ENCODE assay signal across 15 cellular contexts in genomic region chr6:145212807-145213206, GRCh38.
DNase-seq lines count a peak whose midpoint lies in the region; ATAC-seq and TF ChIP-seq lines count a peak whose summit lies in the region.
"Had no signal": no experiment of that assay in that cellular context is flagged by ENCODE, and none has a peak within 500 bp of the region (broad histone marks: within the 10 kb centered on the region; RNA-seq: fewer than 3 reads in every experiment).

No MANE protein-coding gene starts in this region.

- H3K36me3 ChIP-seq in parathyroid adenoma (ENCODE audit: control insufficient read depth, insufficient read depth, low read length) = no peaks in the 10 kb centered on the region
- H3K36me3 ChIP-seq in aorta (ENCODE audit: control insufficient read depth in 1 of 2, insufficient read depth in 2 of 2, low read length in 1 of 2) = no peaks in the 10 kb centered on the region
- H3K36me3 ChIP-seq in esophagus squamous epithelium = no peaks in the 10 kb centered on the region
- H3K36me3 ChIP-seq: stomach had no signal

- no peak for TF ChIP-seq POLR2A in esophagus squamous epithelium (IDR thresholded peaks at IDR 0.05)

- no peaks in the 10 kb centered on the region for H3K79me2 ChIP-seq in parathyroid adenoma

- intact Hi-C loops in aorta (cut with DNase I) (no loop called here), esophagus squamous epithelium (cut with DNase I) (no loop called here)

- H3K27ac ChIP-seq in parathyroid adenoma (no peak overlapping the region), aorta (ENCODE audit: low read depth in 1 of 2, low read length in 2 of 2) (no peak overlapping the region), esophagus squamous epithelium (no peak overlapping the region)
- H3K27ac ChIP-seq: stomach had no signal

- DNase-seq in aorta (no peak), AG08396 (ENCODE audit: low spot score) (no peak), esophagus squamous epithelium (lab: John Stamatoyannopoulos, UW) (no peak)
- DNase-seq: activated CD8-positive, alpha-beta T cell treated with anti-CD3 and anti-CD28 coated beads, Interleukin-2, amount 10 ng/mL, durations not matched to agents 7 days and 5 days; activated naive CD4-positive, alpha-beta T cell treated with anti-CD3 and anti-CD28 coated beads for 36 hours; caudate nucleus; CD4-positive, alpha-beta memory T cell; hypothalamus; NCI-H2029 treated with DMSO at 0.1 percent for 48 hours; stimulated activated CD4-positive, alpha-beta T cell treated with anti-CD3 and anti-CD28 coated beads, Interleukin-4, amount 100 ng/mL, for 4 hours; stomach had no signal

- ATAC-seq in GM19035 (IDR thresholded peaks at IDR 0.05; ENCODE audit: unreplicated experiment) = peak; percentile 24
- ATAC-seq in GM21737 (IDR thresholded peaks at IDR 0.05; ENCODE audit: unreplicated experiment) = peak; percentile 34
- peak; percentile 33 for ATAC-seq in HG03175 (IDR thresholded peaks at IDR 0.05; ENCODE audit: unreplicated experiment)
- ATAC-seq in aorta (ENCODE audit: low FRiP score) = no peak
- ATAC-seq: activated CD8-positive, alpha-beta T cell treated with anti-CD3 and anti-CD28 coated beads, Interleukin-2, amount 10 ng/mL, durations not matched to agents 7 days and 5 days had no signal

- peak overlapping the region; percentile 14 for H2AFZ ChIP-seq in parathyroid adenoma

- H3K4me2 ChIP-seq in parathyroid adenoma (ENCODE audit: low read length) = no peak overlapping the region

- TF ChIP-seq CTCF in parathyroid adenoma (IDR thresholded peaks at IDR 0.05) (no peak), esophagus squamous epithelium (IDR thresholded peaks at IDR 0.05) (no peak)

- H3K4me3 ChIP-seq in parathyroid adenoma (ENCODE audit: low read depth, low read length) = no peak overlapping the region
- H3K4me3 ChIP-seq in aorta (ENCODE audit: low read length in 2 of 2) = no peak overlapping the region
- no peak overlapping the region for H3K4me3 ChIP-seq in esophagus squamous epithelium
- H3K4me3 ChIP-seq: stomach had no signal

- H3K4me1 ChIP-seq in parathyroid adenoma (peaks cover 7% of the 10 kb centered on the region), aorta (ENCODE audit: control insufficient read depth in 1 of 2, insufficient read depth in 2 of 2, low read length in 2 of 2) (no peaks in the 10 kb centered on the region), esophagus squamous epithelium (no peaks in the 10 kb centered on the region)

- H3K9me3 ChIP-seq in parathyroid adenoma (ENCODE audit: control insufficient read depth, low read length) = no peaks in the 10 kb centered on the region
- H3K9me3 ChIP-seq in aorta (ENCODE audit: control insufficient read depth, low read length) = no peaks in the 10 kb centered on the region
- no peaks in the 10 kb centered on the region for H3K9me3 ChIP-seq in esophagus squamous epithelium
- H3K9me3 ChIP-seq: stomach had no signal

- H3K9ac ChIP-seq in parathyroid adenoma = no peak overlapping the region

- H3K27me3 ChIP-seq in parathyroid adenoma (ENCODE audit: control insufficient read depth, insufficient read depth, low read length) (no peaks in the 10 kb centered on the region), aorta (ENCODE audit: control insufficient read depth in 1 of 2, insufficient read depth in 2 of 2, low read length in 1 of 2) (no peaks in the 10 kb centered on the region), esophagus squamous epithelium (no peaks in the 10 kb centered on the region)
- H3K27me3 ChIP-seq: stomach had no signal
